ENCODE assay signal across 18 cellular contexts in genomic region chr7:1464694-1465093, GRCh38. TPM values are rescaled to one million over a fixed set of nuclear protein-coding genes. Genes with fewer than 3 reads are reported as not detected.
DNase-seq lines count a peak whose midpoint lies in the region; ATAC-seq, FAIRE-seq and TF ChIP-seq lines count a peak whose summit lies in the region.
"Had no signal": no experiment of that assay in that cellular context is flagged by ENCODE, and none has a peak within 500 bp of the region (broad histone marks: within the 10 kb centered on the region; RNA-seq: fewer than 3 reads in every experiment).

No MANE protein-coding gene starts in this region.

- in situ Hi-C loops in HepG2 (cut with HindIII; ENCODE audit: extremely low pct_ligation_motif_present, low pct_unique_long_range_greater_than_20kb) (loop anchor here (5.0 kb wide), 1 partner anchor 32 kb away; no protein-coding TSS in a partner anchor), K562 (cut with MboI) (loop anchor here (5.0 kb wide), 1 partner anchor 32 kb away; no protein-coding TSS in a partner anchor)

- H3K27me3 ChIP-seq in HepG2 (ENCODE audit: control insufficient read depth in 1 of 2, insufficient read depth in 2 of 2, low read length in 2 of 2) (no peaks in the 10 kb centered on the region), right lobe of liver (no peaks in the 10 kb centered on the region), HCT116 (ENCODE audit: insufficient read depth, low read length) (no peaks in the 10 kb centered on the region), K562 (ENCODE audit: control insufficient read depth in 2 of 2, insufficient read depth in 2 of 2, low read length in 2 of 2) (no peaks in the 10 kb centered on the region)
- H3K27me3 ChIP-seq: BLaER1 treated with 17β-estradiol and CSF1 and Interleukin-3, amounts not matched to agents 10 nM and 100 nM had no signal

- H4K20me1 ChIP-seq in HepG2 (ENCODE audit: insufficient read depth, low read length), result no peaks in the 10 kb centered on the region
- no peaks in the 10 kb centered on the region for H4K20me1 ChIP-seq in HCT116 (ENCODE audit: insufficient read depth)
- H4K20me1 ChIP-seq in K562 (replicated peaks; ENCODE audit: control insufficient read depth, insufficient read depth, low read length), result no peaks in the 10 kb centered on the region

- H3K36me3 ChIP-seq in HepG2 (replicated peaks in 1 of 2; ENCODE audit: control insufficient read depth in 1 of 2, insufficient read depth in 2 of 2, low read length in 2 of 2) (no peaks in the 10 kb centered on the region), right lobe of liver (peaks cover 0 to under 1% (median 0%) of the 10 kb centered on the region in 4 donors), HCT116 (ENCODE audit: control insufficient read depth in 1 of 2, insufficient read depth in 2 of 2, low read length in 2 of 2) (no peaks in the 10 kb centered on the region), K562 (ENCODE audit: control insufficient read depth, insufficient read depth, low read length) (peaks cover under 1% of the 10 kb centered on the region; the same call in 1 of the 3 replicates)

- no peaks in the 10 kb centered on the region for H3K9me2 ChIP-seq in HCT116 (ENCODE audit: insufficient read depth)

- FAIRE-seq in HepG2 (lab: Jason Lieb, UNC) (no peak), K562 (lab: Jason Lieb, UNC) (no peak)
- FAIRE-seq: G401.6, GM12891, GM19239 had no signal

- POLR2A ChIA-PET in HepG2 (lab: Yijun Ruan, JAX) (no interaction called here), HCT116 (lab: Charles Lee) (no interaction called here), K562 (lab: Yijun Ruan, JAX) (no interaction called here)

- WGBS in HepG2 (ENCODE audit: low lambda C conversion rate), result 91% methylated on average over 12 of the region's 12 CpGs
- 89% methylated on average over 11 of the region's 12 CpGs for WGBS in right lobe of liver (ENCODE audit: insufficient coverage, low coverage, low lambda C conversion rate, missing lambda C conversion rate)
- WGBS in K562 (ENCODE audit: insufficient coverage, low coverage, missing lambda C conversion rate), result 87% methylated on average over 10 of the region's 12 CpGs

- CTCF ChIA-PET in HepG2 (lab: Yijun Ruan, JAX; ENCODE audit: low intra/inter-chr PET ratio, low total read pairs) (no interaction called here), HCT116 (lab: Charles Lee) (no interaction called here), K562 (lab: Yijun Ruan, JAX; ENCODE audit: low intra/inter-chr PET ratio) (no interaction called here)

- TF ChIP-seq POLR2A in HepG2 (IDR thresholded peaks at IDR 0.05; ENCODE audit: insufficient read depth in 1 of 2, low read depth in 2 of 2, low read length in 2 of 2) (no peak), right lobe of liver (IDR thresholded peaks at IDR 0.05) (no peak), HCT116 (IDR thresholded peaks at IDR 0.05; ENCODE audit: borderline replicate concordance, extremely low read depth, insufficient read depth, insufficient read length) (no peak), K562 (conservative IDR thresholded peaks at IDR 0.05) (no peak)

- RAD21 ChIA-PET in HCT116 (lab: Charles Lee; ENCODE audit: low non-redundant PET in 1 of 2, low total read pairs in 2 of 2, uncharacterized antibody in 2 of 2, unreplicated experiment in 2 of 2), result no interaction called here

- no peak for ATAC-seq in HepG2
- no peak for ATAC-seq in right lobe of liver
- no peak for ATAC-seq in HCT116
- ATAC-seq in K562, result no peak
- ATAC-seq: CD8-positive, alpha-beta T cell had no signal

- H3K27ac ChIP-seq in HepG2 (ENCODE audit: extremely low read length, insufficient read depth, low read length) (no peak overlapping the region), right lobe of liver (no peak overlapping the region), HCT116 (ENCODE audit: low read depth, low read length) (no peak overlapping the region), K562 (ENCODE audit: extremely low read depth, low read depth, low read length) (no peak overlapping the region)
- H3K27ac ChIP-seq: 22Rv1; BLaER1 treated with 17β-estradiol and CSF1 and Interleukin-3, amounts not matched to agents 10 nM and 100 nM; C4-2B had no signal

- TF ChIP-seq EP300 in HepG2 (IDR thresholded peaks at IDR 0.05; ENCODE audit: low read depth in 2 of 2, low read length in 2 of 2) (no peak), HepG2 (CRISPR knock-in tag; IDR thresholded peaks at IDR 0.05; ENCODE audit: borderline replicate concordance) (no peak), K562 (IDR thresholded peaks at IDR 0.05; ENCODE audit: low read length) (no peak)

- H3K4me1 ChIP-seq in HepG2 (ENCODE audit: insufficient read depth, low read length), result peaks cover 61% of the 10 kb centered on the region
- peaks cover 0 to 36% (median 10%) of the 10 kb centered on the region in 4 donors for H3K4me1 ChIP-seq in right lobe of liver
- peaks cover 53 to 60% of the 10 kb centered on the region in 2 experiments for H3K4me1 ChIP-seq in HCT116 (ENCODE audit: control insufficient read depth in 1 of 2, insufficient read depth in 2 of 2, low read length in 2 of 2)
- H3K4me1 ChIP-seq in K562 (replicated peaks in 1 of 2; ENCODE audit: control insufficient read depth in 2 of 2, insufficient read depth in 2 of 2, low read length in 2 of 2), result peaks cover 31 to 87% of the 10 kb centered on the region in 2 experiments

- no peak overlapping the region for H3K4me2 ChIP-seq in HepG2 (ENCODE audit: low read depth, low read length)
- no peak overlapping the region for H3K4me2 ChIP-seq in HCT116 (ENCODE audit: low read length)
- no peak overlapping the region for H3K4me2 ChIP-seq in K562 (ENCODE audit: insufficient read depth, low read length)
- H3K4me2 ChIP-seq: BLaER1 treated with 17β-estradiol and CSF1 and Interleukin-3, amounts not matched to agents 10 nM and 100 nM had no signal

- no peaks in the 10 kb centered on the region for H3K79me2 ChIP-seq in HepG2 (ENCODE audit: insufficient read depth, low read length)
- no peaks in the 10 kb centered on the region for H3K79me2 ChIP-seq in HCT116 (ENCODE audit: insufficient read depth, low read length)
- H3K79me2 ChIP-seq in K562 (ENCODE audit: control insufficient read depth, insufficient read depth, low read length), result peaks cover 13% of the 10 kb centered on the region

- TF ChIP-seq CTCF in HepG2 (CRISPR knock-in tag; IDR thresholded peaks at IDR 0.05), result no peak
- TF ChIP-seq CTCF in right lobe of liver (IDR thresholded peaks at IDR 0.05), result no peak
- no peak for TF ChIP-seq CTCF in HCT116 (IDR thresholded peaks at IDR 0.05 in 2 of 3, conservative IDR thresholded peaks at IDR 0.05 in 1 of 3; ENCODE audit: borderline replicate concordance in 1 of 3, insufficient read depth in 1 of 3, low read depth in 2 of 3, low read length in 2 of 3)
- TF ChIP-seq CTCF in K562 (IDR thresholded peaks at IDR 0.05 in 2 of 3, conservative IDR thresholded peaks at IDR 0.05 in 1 of 3; ENCODE audit: insufficient read depth in 2 of 3, low read depth in 1 of 3, low read length in 3 of 3), result no peak

- H3K9me3 ChIP-seq in HepG2 (ENCODE audit: low read length) (no peaks in the 10 kb centered on the region), right lobe of liver (no peaks in the 10 kb centered on the region), HCT116 (ENCODE audit: control insufficient read depth in 1 of 2, insufficient read depth in 1 of 2, low read depth in 1 of 2, low read length in 2 of 2) (no peaks in the 10 kb centered on the region), K562 (replicated peaks; ENCODE audit: control insufficient read depth, insufficient read depth, low read depth, low read length) (no peaks in the 10 kb centered on the region)
- H3K9me3 ChIP-seq: BLaER1 treated with 17β-estradiol and CSF1 and Interleukin-3, amounts not matched to agents 10 nM and 100 nM had no signal

- intact Hi-C loops in HepG2 (cut with micrococcal nuclease; ENCODE audit: unreplicated experiment), result no loop called here
- intact Hi-C loops in right lobe of liver (cut with DNase I), result no loop called here
- intact Hi-C loops in HCT116 (cut with micrococcal nuclease), result no loop called here
- intact Hi-C loops in K562 (cut with micrococcal nuclease), result loop anchor here (5.0 kb wide), 1 partner anchor 47 kb away; no protein-coding TSS in a partner anchor

- H3K4me3 ChIP-seq in HepG2 (replicated peaks in 1 of 3; ENCODE audit: insufficient read depth in 1 of 3, low read depth in 2 of 3, low read length in 3 of 3), result no peak overlapping the region
- no peak overlapping the region for H3K4me3 ChIP-seq in right lobe of liver
- no peak overlapping the region for H3K4me3 ChIP-seq in HCT116 (replicated peaks in 1 of 2; ENCODE audit: low read depth in 1 of 2, low read length in 2 of 2)
- no peak overlapping the region for H3K4me3 ChIP-seq in K562
- H3K4me3 ChIP-seq: BLaER1 treated with 17β-estradiol and CSF1 and Interleukin-3, amounts not matched to agents 10 nM and 100 nM had no signal

- DNase-seq in HepG2 (ENCODE audit: low spot score) (no peak), right lobe of liver (no peak), HCT116 (ENCODE audit: low read depth, low spot score) (no peak), K562 (ENCODE audit: extremely low read depth in 1 of 4, low spot score in 3 of 4) (no peak), AG20443 (ENCODE audit: low spot score) (no peak), epidermal melanocyte (ENCODE audit: insufficient read length, low spot score) (no peak)
- DNase-seq: ACHN; AML-193; CD4-positive, alpha-beta T cell; CD8-positive, alpha-beta T cell; DMS79 treated with DMSO at 0.1 percent for 48 hours; GF-D8 had no signal

- H3K9me1 ChIP-seq in K562 (ENCODE audit: control insufficient read depth, insufficient read depth, low read length), result no peaks in the 10 kb centered on the region

- H3K9ac ChIP-seq in HepG2 (ENCODE audit: insufficient read depth, low read depth, low read length), result no peak overlapping the region
- no peak overlapping the region for H3K9ac ChIP-seq in HCT116 (ENCODE audit: low read length)
- H3K9ac ChIP-seq in K562 (ENCODE audit: insufficient read depth in 1 of 2, low read depth in 2 of 2, low read length in 2 of 2), result no peak overlapping the region
- H3K9ac ChIP-seq: BLaER1 treated with 17β-estradiol and CSF1 and Interleukin-3, amounts not matched to agents 10 nM and 100 nM had no signal

- H2AFZ ChIP-seq in HepG2 (ENCODE audit: low read length), result no peak overlapping the region
- no peak overlapping the region for H2AFZ ChIP-seq in HCT116 (ENCODE audit: low read depth, low read length, poor library complexity, severe bottlenecking)
- no peak overlapping the region for H2AFZ ChIP-seq in K562 (ENCODE audit: low read depth, low read length)

- no peak for TF ChIP-seq RAD21 in HepG2 (CRISPR knock-in tag; IDR thresholded peaks at IDR 0.05)
- TF ChIP-seq RAD21 in HCT116 (IDR thresholded peaks at IDR 0.05; ENCODE audit: low read depth), result no peak
- TF ChIP-seq RAD21 in K562 (CRISPR knock-in tag; conservative IDR thresholded peaks at IDR 0.05 in 1 of 2, IDR thresholded peaks at IDR 0.05 in 1 of 2), result no peak

- no TSS peak for BruUV-seq in HepG2 (replicated peaks; lab: Mats Ljungman, UMichigan)
- no TSS peak for BruUV-seq in HCT116 (replicated peaks; lab: Mats Ljungman, UMichigan)
- BruUV-seq in K562 (replicated peaks; lab: Mats Ljungman, UMichigan), result no TSS peak

RNA-seq across cellular contexts. Expression of gene MICALL2, which starts 5.4 kb away (rescaled TPM):
- 1.8 and 5.8 TPM in 2 replicates for total RNA-seq in HepG2 (2016; rRNA removed; fragmentation: Illumina TruSeq; extraction: Trizol)
- total RNA-seq in HepG2 (2016; cell fraction: cytosol; rRNA removed; fragmentation: Illumina TruSeq; extraction: Trizol; ENCODE audit: low read depth), result 5.5 and 6.3 TPM in 2 replicates
- total RNA-seq in HepG2 (2016; cell fraction: insoluble cytoplasmic fraction; rRNA removed; fragmentation: Illumina TruSeq; extraction: Trizol), result 2.1 and 6.3 TPM in 2 replicates
- 2.9 and 3.0 TPM in 2 replicates for total RNA-seq in HepG2 (2016; cell fraction: membrane; rRNA removed; fragmentation: Illumina TruSeq; extraction: Trizol)
- total RNA-seq in HepG2 (2016; cell fraction: nucleus; rRNA removed; fragmentation: Illumina TruSeq; extraction: Trizol), result 7.9 and 10.2 TPM in 2 replicates
- polyA plus RNA-seq in HepG2 (2011; rRNA removed), result 12.4 and 15.0 TPM in 2 replicates
- polyA plus RNA-seq in HepG2 (2011; cell fraction: cytosol; rRNA removed), result 2.3 and 4.4 TPM in 2 replicates
- polyA plus RNA-seq in HepG2 (2011; cell fraction: nucleus; rRNA removed), result 231 and 294 TPM in 2 replicates
- 5.9 and 10.1 TPM in 2 replicates for polyA plus RNA-seq in HepG2 (2012)
- 1.1 and 1.7 TPM in 2 replicates for polyA plus RNA-seq in HepG2 (2016; cell fraction: cytosol; fragmentation: Illumina TruSeq; extraction: Trizol; ENCODE audit: low read depth)
- polyA plus RNA-seq in HepG2 (2016; cell fraction: insoluble cytoplasmic fraction; fragmentation: Illumina TruSeq; extraction: Trizol; ENCODE audit: low read depth), result 1.9 and 2.3 TPM in 2 replicates
- polyA plus RNA-seq in HepG2 (2016; cell fraction: membrane; fragmentation: Illumina TruSeq; extraction: Trizol; ENCODE audit: low read depth), result 1.3 and 1.7 TPM in 2 replicates
- 32.1 and 32.9 TPM in 2 replicates for polyA plus RNA-seq in HepG2 (2016; cell fraction: nucleus; fragmentation: Illumina TruSeq; extraction: Trizol; ENCODE audit: insufficient read depth, low read depth)
- polyA minus RNA-seq in HepG2 (2011; rRNA and poly(A)+ RNA removed; ENCODE audit: low replicate concordance), result 17.6 and 22.4 TPM in 2 replicates
- polyA minus RNA-seq in HepG2 (2011; cell fraction: cytosol; rRNA and poly(A)+ RNA removed), result 2.2 and 2.5 TPM in 2 replicates
- 26.2 and 30.8 TPM in 2 replicates for polyA minus RNA-seq in HepG2 (2011; cell fraction: nucleus; rRNA and poly(A)+ RNA removed)
- total RNA-seq in right lobe of liver, result 10 to 100 TPM in 5 of 6 experiments, 1 to 10 TPM in 1; 8.2 to 23.8 (median 13.6) TPM
- 60.7 TPM for total RNA-seq in HCT116 (2021; ENCODE audit: unreplicated experiment)
- polyA plus RNA-seq in HCT116 (2012), result 37.9 and 38.6 TPM in 2 replicates
- total RNA-seq in K562 (2011; cell fraction: chromatin; rRNA removed; ENCODE audit: low replicate concordance), result 266 and 844 TPM in 2 replicates
- 502 and 577 TPM in 2 replicates for total RNA-seq in K562 (2011; cell fraction: nucleolus; rRNA removed)
- 359 and 406 TPM in 2 replicates for total RNA-seq in K562 (2011; cell fraction: nucleoplasm; rRNA removed)
- total RNA-seq in K562 (2014; rRNA removed), result 59.0 and 71.5 TPM in 2 replicates
- total RNA-seq in K562 (2014; rRNA removed; fragmentation: Illumina TruSeq; extraction: Trizol), result 6.9 and 9.5 TPM in 2 replicates
- 26.9 and 32.7 TPM in 2 replicates for total RNA-seq in K562 (2015; rRNA removed; fragmentation: Illumina TruSeq; extraction: Trizol)
- total RNA-seq in K562 (2021), result 102 and 103 TPM in 2 replicates
- 17.0 and 42.5 TPM in 2 replicates for polyA plus RNA-seq in K562 (2011; rRNA removed)
- 14.6 and 28.0 TPM in 2 replicates for polyA plus RNA-seq in K562 (2011; cell fraction: cytosol; rRNA removed)
- polyA plus RNA-seq in K562 (2011; cell fraction: nucleus; rRNA removed), result 444 and 528 TPM in 2 replicates
- polyA plus RNA-seq in K562 (2012), result 61.2 and 74.6 TPM in 2 replicates
- polyA plus RNA-seq in K562 (2014; fragmentation: Illumina TruSeq; extraction: Trizol), result 13.2 and 29.8 TPM in 2 replicates
- polyA plus RNA-seq in K562 (2014; fragmentation: Nextera tagmentation; extraction: Ambion mirVana), result 1 to 10 TPM; 1.8 to 2.2 TPM
- 91.2 and 99.3 TPM in 2 replicates for polyA plus RNA-seq in K562 (2014; rRNA removed)
- 53.2 and 57.7 TPM in 2 replicates for polyA minus RNA-seq in K562 (2011; rRNA and poly(A)+ RNA removed)
- 17.9 and 22.2 TPM in 2 replicates for polyA minus RNA-seq in K562 (2011; cell fraction: cytosol; rRNA and poly(A)+ RNA removed)
- polyA minus RNA-seq in K562 (2011; cell fraction: nucleus; rRNA and poly(A)+ RNA removed), result 91.7 and 109 TPM in 2 replicates

RNA-seq across cellular contexts. Expression of gene INTS1, which starts 39.5 kb away (rescaled TPM):
- 17.3 and 29.0 TPM in 2 replicates for total RNA-seq in HepG2 (2016; rRNA removed; fragmentation: Illumina TruSeq; extraction: Trizol)
- 5.1 and 5.5 TPM in 2 replicates for total RNA-seq in HepG2 (2016; cell fraction: cytosol; rRNA removed; fragmentation: Illumina TruSeq; extraction: Trizol; ENCODE audit: low read depth)
- total RNA-seq in HepG2 (2016; cell fraction: insoluble cytoplasmic fraction; rRNA removed; fragmentation: Illumina TruSeq; extraction: Trizol), result 10.4 and 29.7 TPM in 2 replicates
- 7.6 and 9.1 TPM in 2 replicates for total RNA-seq in HepG2 (2016; cell fraction: membrane; rRNA removed; fragmentation: Illumina TruSeq; extraction: Trizol)
- 41.5 and 48.7 TPM in 2 replicates for total RNA-seq in HepG2 (2016; cell fraction: nucleus; rRNA removed; fragmentation: Illumina TruSeq; extraction: Trizol)
- polyA plus RNA-seq in HepG2 (2011; rRNA removed), result 13.7 and 18.2 TPM in 2 replicates
- 13.7 and 18.1 TPM in 2 replicates for polyA plus RNA-seq in HepG2 (2011; cell fraction: cytosol; rRNA removed)
- polyA plus RNA-seq in HepG2 (2011; cell fraction: nucleus; rRNA removed), result 167 and 254 TPM in 2 replicates
- polyA plus RNA-seq in HepG2 (2012), result 20.5 and 22.5 TPM in 2 replicates
- polyA plus RNA-seq in HepG2 (2016; cell fraction: cytosol; fragmentation: Illumina TruSeq; extraction: Trizol; ENCODE audit: low read depth), result 3.9 and 4.3 TPM in 2 replicates
- polyA plus RNA-seq in HepG2 (2016; cell fraction: insoluble cytoplasmic fraction; fragmentation: Illumina TruSeq; extraction: Trizol; ENCODE audit: low read depth), result 11.9 and 26.2 TPM in 2 replicates
- 6.0 and 6.1 TPM in 2 replicates for polyA plus RNA-seq in HepG2 (2016; cell fraction: membrane; fragmentation: Illumina TruSeq; extraction: Trizol; ENCODE audit: low read depth)
- polyA plus RNA-seq in HepG2 (2016; cell fraction: nucleus; fragmentation: Illumina TruSeq; extraction: Trizol; ENCODE audit: insufficient read depth, low read depth), result 118 and 123 TPM in 2 replicates
- 33.5 and 55.8 TPM in 2 replicates for polyA minus RNA-seq in HepG2 (2011; rRNA and poly(A)+ RNA removed; ENCODE audit: low replicate concordance)
- 18.4 and 23.7 TPM in 2 replicates for polyA minus RNA-seq in HepG2 (2011; cell fraction: cytosol; rRNA and poly(A)+ RNA removed)
- 25.5 and 29.1 TPM in 2 replicates for polyA minus RNA-seq in HepG2 (2011; cell fraction: nucleus; rRNA and poly(A)+ RNA removed)
- 10 to 100 TPM; 30.1 to 49.6 (median 41.2) TPM for total RNA-seq in right lobe of liver
- total RNA-seq in HCT116 (2021; ENCODE audit: unreplicated experiment), result 167 TPM
- 100 TPM in 2 replicates for polyA plus RNA-seq in HCT116 (2012)
- 67.2 and 276 TPM in 2 replicates for total RNA-seq in K562 (2011; cell fraction: chromatin; rRNA removed; ENCODE audit: low replicate concordance)
- 199 and 200 TPM in 2 replicates for total RNA-seq in K562 (2011; cell fraction: nucleolus; rRNA removed)
- total RNA-seq in K562 (2011; cell fraction: nucleoplasm; rRNA removed), result 92.5 and 92.7 TPM in 2 replicates
- 34.9 and 39.7 TPM in 2 replicates for total RNA-seq in K562 (2014; rRNA removed)
- total RNA-seq in K562 (2014; rRNA removed; fragmentation: Illumina TruSeq; extraction: Trizol), result 4.1 and 6.8 TPM in 2 replicates
- 19.2 and 20.1 TPM in 2 replicates for total RNA-seq in K562 (2015; rRNA removed; fragmentation: Illumina TruSeq; extraction: Trizol)
- total RNA-seq in K562 (2021), result 105 and 119 TPM in 2 replicates
- 12.0 and 28.0 TPM in 2 replicates for polyA plus RNA-seq in K562 (2011; rRNA removed)
- polyA plus RNA-seq in K562 (2011; cell fraction: cytosol; rRNA removed), result 17.5 and 46.7 TPM in 2 replicates
- polyA plus RNA-seq in K562 (2011; cell fraction: nucleus; rRNA removed), result 146 and 297 TPM in 2 replicates
- polyA plus RNA-seq in K562 (2012), result 62.7 and 64.6 TPM in 2 replicates
- 18.5 and 66.3 TPM in 2 replicates for polyA plus RNA-seq in K562 (2014; fragmentation: Illumina TruSeq; extraction: Trizol)
- 1 to 10 TPM in 1 of 2 experiments, under 1 TPM in 1; 0.34 to 1.7 TPM for polyA plus RNA-seq in K562 (2014; fragmentation: Nextera tagmentation; extraction: Ambion mirVana)
- polyA plus RNA-seq in K562 (2014; rRNA removed), result 46.7 and 55.1 TPM in 2 replicates
- 9.8 and 11.1 TPM in 2 replicates for polyA minus RNA-seq in K562 (2011; rRNA and poly(A)+ RNA removed)
- polyA minus RNA-seq in K562 (2011; cell fraction: cytosol; rRNA and poly(A)+ RNA removed), result 38.7 and 69.3 TPM in 2 replicates
- polyA minus RNA-seq in K562 (2011; cell fraction: nucleus; rRNA and poly(A)+ RNA removed), result 52.6 and 57.9 TPM in 2 replicates

Comparison
In these comparisons a context has a peak if more than half of its experiments do, and no peak if none do; other contexts are left out.
1. Of the 241 proteins assayed by ChIP-seq in both HepG2 and K562: peak only in HepG2: none; only in K562: ZFP36 and ZKSCAN1; in both: none; in neither: 238; mixed calls (peak in some experiments, not most) for 1.